27 cellular contexts compared by ENCODE assay signal in genomic region chr4:176350671-176351070, GRCh38.
"Had no signal": no experiment of that assay in that cellular context is flagged by ENCODE, and none has a peak within 500 bp of the region (broad histone marks: within the 10 kb centered on the region; RNA-seq: fewer than 3 reads in every experiment).

No MANE protein-coding gene starts in this region.

- H3K9ac ChIP-seq: SK-N-SH had no signal

- H3K4me1 ChIP-seq: Peyer's patch, SJSA1 had no signal

- H3K27ac ChIP-seq: ascending aorta, cardiac muscle cell, Peyer's patch, SJSA1 had no signal

- H3K36me3 ChIP-seq: ascending aorta, cardiac muscle cell, Peyer's patch, SJSA1 had no signal

- H3K9me3 ChIP-seq: ascending aorta, Peyer's patch, SJSA1 had no signal

- H3K4me2 ChIP-seq: SK-N-SH had no signal

- H3K4me3 ChIP-seq: ascending aorta, cardiac muscle cell, Peyer's patch, SJSA1 had no signal

- ATAC-seq: activated CD8-positive, alpha-beta T cell treated with anti-CD3 and anti-CD28 coated beads, Interleukin-2, amount 10 ng/mL, durations not matched to agents 7 days and 5 days; PC-3 had no signal

- DNase-seq: activated CD4-positive, alpha-beta T cell treated with anti-CD3 and anti-CD28 coated beads, Interleukin-2, amount 10 ng/mL, durations not matched to agents 24 days and 14 days; activated CD4-positive, alpha-beta T cell treated with anti-CD3 and anti-CD28 coated beads, Interleukin-2, amount 50 U/mL, for 4 hours; activated CD8-positive, alpha-beta T cell treated with anti-CD3 and anti-CD28 coated beads, Interleukin-2, amount 10 ng/mL, durations not matched to agents 7 days and 5 days; activated gamma-delta T cell; activated naive CD4-positive, alpha-beta T cell treated with Interleukin-2 at 50 U/mL for 16 hours; activated naive CD8-positive, alpha-beta T cell treated with anti-CD3 and anti-CD28 coated beads, Interleukin-2, amount 10 ng/mL, durations not matched to agents 7 days and 5 days; activated T-cell treated with anti-CD3 and anti-CD28 coated beads, Interleukin-2, amount 50 U/mL, for 24 hours; Karpas-422; KBM-7; NCI-H1105; NCI-H1417 treated with DMSO at 0.1 percent for 48 hours; NCI-H187 treated with DMSO at 0.1 percent for 48 hours; NCI-H2081; NCI-H2171 treated with DMSO at 0.1 percent for 48 hours; NCI-H2227 treated with DMSO at 0.1 percent for 48 hours; NCI-H446; NCI-H510A treated with DMSO at 0.1 percent for 48 hours; NCI-H526 treated with DMSO at 0.1 percent for 48 hours; NK-92 treated with Interleukin-12 subunit alpha and Interleukin-12 subunit beta, amount 100 ng/mL, for 24 hours; PC-3; RPMI8226; SHP77 treated with DMSO at 0.1 percent for 48 hours; SK-N-SH had no signal

- H3K27me3 ChIP-seq: ascending aorta, cardiac muscle cell, Peyer's patch, SJSA1 had no signal
